Comparison of ENCODE assay signal across 22 cellular contexts in the genomic region with DNA sequence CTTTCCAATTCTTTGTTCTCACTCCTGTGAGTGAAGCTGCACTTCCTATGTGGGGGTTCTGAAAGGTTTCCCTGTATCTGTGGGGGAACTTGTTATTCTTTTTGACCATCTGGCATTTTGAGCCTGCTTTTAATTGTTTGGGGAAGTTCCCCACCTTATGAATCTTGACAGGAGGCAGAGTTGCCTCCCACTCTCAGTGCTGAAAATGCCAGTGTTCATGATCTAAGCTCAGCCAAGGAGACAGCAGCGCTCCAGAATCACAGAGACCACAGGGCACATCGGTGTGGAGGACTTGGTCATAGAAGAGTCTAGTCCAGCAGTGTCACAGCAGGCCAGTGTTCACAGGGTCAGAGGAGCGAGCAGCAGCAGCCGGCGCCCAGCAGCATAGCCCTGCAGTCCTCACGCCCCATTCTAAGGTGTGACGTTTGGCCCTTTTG.
DNase-seq lines count a peak whose midpoint lies in the region; ATAC-seq and TF ChIP-seq lines count a peak whose summit lies in the region.
"Had no signal": no experiment of that assay in that cellular context is flagged by ENCODE, and none has a peak within 500 bp of the region (broad histone marks: within the 10 kb centered on the region; RNA-seq: fewer than 3 reads in every experiment).

No MANE protein-coding gene starts in this region.

- CTCF ChIA-PET in activated B cell treated with CpG ODN at 0.5 μM for 24 hours (lab: Charles Lee): interaction anchor here (1.0 to 1.6 kb wide), 3 partner anchors 16 to 670 kb away, joined by 3 to 5 read pairs (median 3); no protein-coding TSS in a partner anchor
- CTCF ChIA-PET in CD8-positive, alpha-beta memory T cell (lab: Charles Lee): no interaction called here

- H3K4me1 ChIP-seq in spleen: peaks cover 38 to 98% (median 72%) of the 10 kb centered on the region in 6 donors
- H3K4me1 ChIP-seq in CD8-positive, alpha-beta memory T cell (ENCODE audit: insufficient read depth, low read length): peaks cover 15% of the 10 kb centered on the region
- H3K4me1 ChIP-seq: BE2C, colonic mucosa, pancreas, sigmoid colon had no signal

- no peak for TF ChIP-seq CTCF in GM12864 (IDR thresholded peaks at IDR 0.05; ENCODE audit: low read depth, low read length, missing control alignments)
- no peak for TF ChIP-seq CTCF in activated B cell treated with CpG ODN at 0.5 μM for 24 hours (IDR thresholded peaks at IDR 0.05)
- TF ChIP-seq CTCF in spleen (IDR thresholded peaks at IDR 0.05 in 8 of 11, conservative IDR thresholded peaks at IDR 0.05 in 3 of 11): no peak

- no peak for DNase-seq in GM12864 (ENCODE audit: low read depth)
- no peak for DNase-seq in activated B cell treated with CpG ODN at 0.5 μM for 24 hours
- peak; percentile 79 for DNase-seq in spleen
- no peak for DNase-seq in CD8-positive, alpha-beta memory T cell
- DNase-seq in NCI-H2081 (lab: John Stamatoyannopoulos, UW): no peak
- DNase-seq: activated CD4-positive, alpha-beta memory T cell treated with anti-CD3 and anti-CD28 coated beads, Interleukin-2, amount 10 ng/mL, durations not matched to agents 7 days and 5 days; activated naive CD4-positive, alpha-beta T cell treated with anti-CD3 and anti-CD28 coated beads, Interleukin-2, amount 10 ng/mL, durations not matched to agents 7 days and 5 days; activated T-cell treated with anti-CD3 and anti-CD28 coated beads, Interleukin-2, amount 50 U/mL, for 4 hours; BE2C; colonic mucosa; HFFc6; Karpas-422; NCI-H526; OCI-M1; pancreas; sigmoid colon; stimulated activated naive CD4-positive, alpha-beta T cell treated with Interleukin-2 at 50 U/mL for 16 hours had no signal

- intact Hi-C loops in activated B cell treated with CpG ODN at 0.5 μM for 24 hours (cut with micrococcal nuclease): loop anchor here (5.0 to 10.0 kb wide), 5 partner anchors 391 to 1812 kb away; a partner anchor contains a TSS
- intact Hi-C loops in spleen (cut with DNase I; ENCODE audit: low total_unique reads): no loop called here

- H3K36me3 Mint-ChIP-seq in activated B cell treated with CpG ODN at 0.5 μM for 24 hours (ENCODE audit: low read depth): no peaks in the 10 kb centered on the region
- H3K36me3 Mint-ChIP-seq in CD8-positive, alpha-beta memory T cell: peaks cover 0 to 35% (median 5%) of the 10 kb centered on the region in 3 donors
- H3K36me3 Mint-ChIP-seq: type B pancreatic cell had no signal

- peaks cover 0 to 27% (median 2%) of the 10 kb centered on the region in 6 donors for H3K36me3 ChIP-seq in spleen
- H3K36me3 ChIP-seq in CD8-positive, alpha-beta memory T cell (ENCODE audit: insufficient read depth, low read length): peaks cover 7% of the 10 kb centered on the region
- H3K36me3 ChIP-seq: BE2C, colonic mucosa, sigmoid colon had no signal

- WGBS in spleen, 5 donors: 57 to 69% (median 63%) methylated on average over 6 to 7 of the region's 7 CpGs

- POLR2A ChIA-PET in activated B cell treated with CpG ODN at 0.5 μM for 24 hours (lab: Charles Lee): interaction anchor here (0.5 to 4.2 kb wide), 12 partner anchors 10 to 1587 kb away, joined by 3 to 38 read pairs (median 6); a partner anchor contains a TSS
- POLR2A ChIA-PET in CD8-positive, alpha-beta memory T cell (lab: Charles Lee): no interaction called here

- H3K4me3 Mint-ChIP-seq in activated B cell treated with CpG ODN at 0.5 μM for 24 hours: peak overlapping the region; percentile 56
- no peak overlapping the region for H3K4me3 Mint-ChIP-seq in CD8-positive, alpha-beta memory T cell
- H3K4me3 Mint-ChIP-seq: activated CD4-positive, alpha-beta memory T cell treated with anti-CD3 and anti-CD28 coated beads, Interleukin-2, amount 10 ng/mL, durations not matched to agents 7 days and 5 days; activated naive CD4-positive, alpha-beta T cell treated with anti-CD3 and anti-CD28 coated beads, Interleukin-2, amount 10 ng/mL, durations not matched to agents 7 days and 5 days; activated T-cell treated with anti-CD3 and anti-CD28 coated beads, Interleukin-2, amount 50 U/mL, for 4 hours; HFFc6; type B pancreatic cell; WTC11 had no signal

- no peak for TF ChIP-seq POLR2A in spleen (IDR thresholded peaks at IDR 0.05)

- peak; percentile 8 for ATAC-seq in GM19463 (IDR thresholded peaks at IDR 0.05; ENCODE audit: unreplicated experiment)
- no peak for ATAC-seq in activated B cell treated with CpG ODN at 0.5 μM for 24 hours (ENCODE audit: low read depth)
- no peak for ATAC-seq in HG03139 (IDR thresholded peaks at IDR 0.05; ENCODE audit: unreplicated experiment)
- ATAC-seq: activated T-cell treated with anti-CD3 and anti-CD28 coated beads, Interleukin-2, amount 50 U/mL, for 4 hours; pancreas; WTC11 had no signal

- no peaks in the 10 kb centered on the region for H3K9me3 Mint-ChIP-seq in activated B cell treated with CpG ODN at 0.5 μM for 24 hours
- H3K9me3 Mint-ChIP-seq in CD8-positive, alpha-beta memory T cell: no peaks in the 10 kb centered on the region
- H3K9me3 Mint-ChIP-seq: activated CD4-positive, alpha-beta memory T cell treated with anti-CD3 and anti-CD28 coated beads, Interleukin-2, amount 10 ng/mL, durations not matched to agents 7 days and 5 days; activated naive CD4-positive, alpha-beta T cell treated with anti-CD3 and anti-CD28 coated beads, Interleukin-2, amount 10 ng/mL, durations not matched to agents 7 days and 5 days; activated T-cell treated with anti-CD3 and anti-CD28 coated beads, Interleukin-2, amount 50 U/mL, for 4 hours; HFFc6; type B pancreatic cell; WTC11 had no signal

- no peaks in the 10 kb centered on the region for H3K27me3 ChIP-seq in spleen (replicated peaks in 1 of 7)
- no peaks in the 10 kb centered on the region for H3K27me3 ChIP-seq in CD8-positive, alpha-beta memory T cell (ENCODE audit: insufficient read depth, low read length, poor library complexity, severe bottlenecking)
- H3K27me3 ChIP-seq: BE2C, colonic mucosa, pancreas, sigmoid colon had no signal

- H3K4me3 ChIP-seq in GM12864 (ENCODE audit: low read depth, low read length): peak overlapping the region; percentile 32
- no peak overlapping the region for H3K4me3 ChIP-seq in spleen
- H3K4me3 ChIP-seq in CD8-positive, alpha-beta memory T cell (ENCODE audit: low read length): no peak overlapping the region
- H3K4me3 ChIP-seq: colonic mucosa, lung, pancreas, sigmoid colon had no signal

- H3K27ac ChIP-seq in spleen: peak overlapping the region; percentile 9 to 88 (median 74)
- H3K27ac ChIP-seq in CD8-positive, alpha-beta memory T cell (ENCODE audit: low read depth, low read length): no peak overlapping the region
- H3K27ac ChIP-seq: colonic mucosa, pancreas, sigmoid colon had no signal

- no peaks in the 10 kb centered on the region for H3K9me3 ChIP-seq in spleen
- no peaks in the 10 kb centered on the region for H3K9me3 ChIP-seq in CD8-positive, alpha-beta memory T cell (ENCODE audit: low read length)
- H3K9me3 ChIP-seq: BE2C, colonic mucosa, pancreas, sigmoid colon had no signal

- peaks cover 97% of the 10 kb centered on the region for H3K4me1 Mint-ChIP-seq in activated B cell treated with CpG ODN at 0.5 μM for 24 hours
- peaks cover 22 to 31% (median 27%) of the 10 kb centered on the region in 3 donors for H3K4me1 Mint-ChIP-seq in CD8-positive, alpha-beta memory T cell

- no peaks in the 10 kb centered on the region for H3K27me3 Mint-ChIP-seq in activated B cell treated with CpG ODN at 0.5 μM for 24 hours
- no peaks in the 10 kb centered on the region for H3K27me3 Mint-ChIP-seq in CD8-positive, alpha-beta memory T cell
- H3K27me3 Mint-ChIP-seq: activated CD4-positive, alpha-beta memory T cell treated with anti-CD3 and anti-CD28 coated beads, Interleukin-2, amount 10 ng/mL, durations not matched to agents 7 days and 5 days; activated naive CD4-positive, alpha-beta T cell treated with anti-CD3 and anti-CD28 coated beads, Interleukin-2, amount 10 ng/mL, durations not matched to agents 7 days and 5 days; type B pancreatic cell had no signal

- peak overlapping the region; percentile 95 for H3K27ac Mint-ChIP-seq in activated B cell treated with CpG ODN at 0.5 μM for 24 hours
- H3K27ac Mint-ChIP-seq in CD8-positive, alpha-beta memory T cell: peak overlapping the region in 4 of 8 donors; percentile 37 to 61 (median 42)
- H3K27ac Mint-ChIP-seq: activated CD4-positive, alpha-beta memory T cell treated with anti-CD3 and anti-CD28 coated beads, Interleukin-2, amount 10 ng/mL, durations not matched to agents 7 days and 5 days; activated naive CD4-positive, alpha-beta T cell treated with anti-CD3 and anti-CD28 coated beads, Interleukin-2, amount 10 ng/mL, durations not matched to agents 7 days and 5 days; HFFc6; type B pancreatic cell; WTC11 had no signal
